In genomic region chr5:175842947-175843793, GRCh38 we compare ENCODE assay signal across 12 cellular contexts. TPM values are rescaled to one million over a fixed set of nuclear protein-coding genes. Genes with fewer than 3 reads are reported as not detected.
A peak's percentile ranks its signal among the peaks of the same experiment; 100 is the strongest.
DNase-seq lines count a peak whose midpoint lies in the region; TF ChIP-seq lines count a peak whose summit lies in the region.
"Had no signal": no experiment of that assay in that cellular context is flagged by ENCODE, and none has a peak within 500 bp of the region (broad histone marks: within the 10 kb centered on the region; RNA-seq: fewer than 3 reads in every experiment).

No MANE protein-coding gene starts in this region.

- no peak overlapping the region for H3K18ac ChIP-seq in mesendoderm (ENCODE audit: low read length)

- H3K9me3 Mint-ChIP-seq in brain: peaks cover 0 to 3% (median 0%) of the 10 kb centered on the region in 5 experiments
- H3K9me3 Mint-ChIP-seq in activated naive CD8-positive, alpha-beta T cell treated with anti-CD3 and anti-CD28 coated beads for 36 hours: no peaks in the 10 kb centered on the region
- H3K9me3 Mint-ChIP-seq: activated T-helper 1 cell treated with anti-CD3 and anti-CD28 coated beads, Interleukin-12 subunit alpha, Interleukin-12 subunit beta, Interleukin-2, Interleukin-4 antibody, amounts not matched to agents 30 ng/mL and 10 ng/mL and 1 ng/mL, durations not matched to agents 14 hours and 24 hours and 36 hours had no signal

- H3K4me1 Mint-ChIP-seq in brain: peaks cover 32% of the 10 kb centered on the region
- H3K4me1 Mint-ChIP-seq in activated naive CD8-positive, alpha-beta T cell treated with anti-CD3 and anti-CD28 coated beads for 36 hours: no peaks in the 10 kb centered on the region

- H2BK5ac ChIP-seq in mesendoderm (ENCODE audit: low read length): no peak overlapping the region

- peak overlapping the region in 3 of 5 experiments; percentile 47 to 69 (median 66) for H3K27ac Mint-ChIP-seq in brain
- H3K27ac Mint-ChIP-seq in activated naive CD8-positive, alpha-beta T cell treated with anti-CD3 and anti-CD28 coated beads for 36 hours: no peak overlapping the region
- H3K27ac Mint-ChIP-seq: activated T-helper 1 cell treated with anti-CD3 and anti-CD28 coated beads, Interleukin-12 subunit alpha, Interleukin-12 subunit beta, Interleukin-2, Interleukin-4 antibody, amounts not matched to agents 30 ng/mL and 10 ng/mL and 1 ng/mL, durations not matched to agents 14 hours and 24 hours and 36 hours; naive thymus-derived CD4-positive, alpha-beta T cell had no signal

- no peak overlapping the region for H2AK5ac ChIP-seq in mesendoderm (ENCODE audit: low read length)

- peaks cover 0 to 48% (median 33%) of the 10 kb centered on the region in 10 experiments; a peak in 12 of 20 replicates for H3K4me1 ChIP-seq in BLaER1 treated with 17β-estradiol and CSF1 and Interleukin-3, amounts not matched to agents 10 nM and 100 nM
- peaks cover 2% of the 10 kb centered on the region for H3K4me1 ChIP-seq in mesendoderm (ENCODE audit: control insufficient read depth, low read depth, low read length)
- H3K4me1 ChIP-seq in MM.1S (ENCODE audit: low read length): no peaks in the 10 kb centered on the region
- H3K4me1 ChIP-seq: esophagus muscularis mucosa had no signal

- H4K8ac ChIP-seq in mesendoderm (ENCODE audit: low read depth, low read length): no peak overlapping the region

- peak overlapping the region in 6 of 11 experiments; percentile 2 to 63 (median 30); a peak in 6 of 22 replicates for H3K4me2 ChIP-seq in BLaER1 treated with 17β-estradiol and CSF1 and Interleukin-3, amounts not matched to agents 10 nM and 100 nM
- H3K4me2 ChIP-seq in mesendoderm (ENCODE audit: low read length): no peak overlapping the region
- H3K4me2 ChIP-seq in MM.1S (ENCODE audit: low read depth, low read length): no peak overlapping the region

- no peak overlapping the region for H2AFZ ChIP-seq in MM.1S (ENCODE audit: low read length)

- H2BK120ac ChIP-seq in mesendoderm (ENCODE audit: low read depth, low read length): no peak overlapping the region

- H3K4me3 Mint-ChIP-seq in brain: no peak overlapping the region
- no peak overlapping the region for H3K4me3 Mint-ChIP-seq in activated naive CD8-positive, alpha-beta T cell treated with anti-CD3 and anti-CD28 coated beads for 36 hours
- H3K4me3 Mint-ChIP-seq: activated T-helper 1 cell treated with anti-CD3 and anti-CD28 coated beads, Interleukin-12 subunit alpha, Interleukin-12 subunit beta, Interleukin-2, Interleukin-4 antibody, amounts not matched to agents 30 ng/mL and 10 ng/mL and 1 ng/mL, durations not matched to agents 14 hours and 24 hours and 36 hours; naive thymus-derived CD4-positive, alpha-beta T cell had no signal

- H3K4ac ChIP-seq in mesendoderm (ENCODE audit: low read depth, low read length): no peak overlapping the region

- H3K4me3 ChIP-seq in BLaER1 treated with 17β-estradiol and CSF1 and Interleukin-3, amounts not matched to agents 10 nM and 100 nM: no peak overlapping the region
- H3K4me3 ChIP-seq in mesendoderm (ENCODE audit: low read length): no peak overlapping the region
- H3K4me3 ChIP-seq in MM.1S (ENCODE audit: low read length): no peak overlapping the region
- H3K4me3 ChIP-seq: esophagus muscularis mucosa had no signal

- H2BK15ac ChIP-seq in mesendoderm (replicated peaks; ENCODE audit: low read depth): no peak overlapping the region

- no peak for TF ChIP-seq CTCF in brain (conservative IDR thresholded peaks at IDR 0.05)
- no peak for TF ChIP-seq CTCF in MM.1S (IDR thresholded peaks at IDR 0.05; ENCODE audit: low read length)

- H3F3A ChIP-seq in MM.1S (ENCODE audit: insufficient read depth, low read length): no peaks in the 10 kb centered on the region

- no peak overlapping the region for H3K9ac ChIP-seq in BLaER1 treated with 17β-estradiol and CSF1 and Interleukin-3, amounts not matched to agents 10 nM and 100 nM
- peak overlapping the region; percentile 6 for H3K9ac ChIP-seq in mesendoderm (ENCODE audit: low read length)
- no peak overlapping the region for H3K9ac ChIP-seq in MM.1S (ENCODE audit: low read length)

- peaks cover 0 to 4% (median 0%) of the 10 kb centered on the region in 11 experiments; a peak in 4 of 22 replicates for H4K20me1 ChIP-seq in BLaER1 treated with 17β-estradiol and CSF1 and Interleukin-3, amounts not matched to agents 10 nM and 100 nM
- no peaks in the 10 kb centered on the region for H4K20me1 ChIP-seq in MM.1S (ENCODE audit: insufficient read depth, low read length)

- H3K36me3 Mint-ChIP-seq in brain: no peaks in the 10 kb centered on the region
- H3K36me3 Mint-ChIP-seq in activated naive CD8-positive, alpha-beta T cell treated with anti-CD3 and anti-CD28 coated beads for 36 hours: no peaks in the 10 kb centered on the region

- H3K9me3 ChIP-seq in BLaER1 treated with 17β-estradiol and CSF1 and Interleukin-3, amounts not matched to agents 10 nM and 100 nM (replicated peaks in 1 of 11): peaks cover 0 to 24% (median 12%) of the 10 kb centered on the region in 11 experiments; a peak in 13 of 22 replicates
- no peaks in the 10 kb centered on the region for H3K9me3 ChIP-seq in MM.1S (replicated peaks; ENCODE audit: insufficient read depth, low read length)

- H3K23ac ChIP-seq in mesendoderm (ENCODE audit: low read length): no peak overlapping the region

- H4K5ac ChIP-seq in mesendoderm (ENCODE audit: low read length): no peak overlapping the region

- DNase-seq in HuH-7.5 (ENCODE audit: low spot score): peak; percentile 29
- peak; percentile 72 for DNase-seq in mesendoderm
- no peak for DNase-seq in MM.1S
- DNase-seq in activated naive CD8-positive, alpha-beta T cell treated with anti-CD3 and anti-CD28 coated beads for 36 hours: no peak
- DNase-seq in activated T-cell treated with anti-CD3 and anti-CD28 coated beads for 4 hours: no peak
- DNase-seq in activated CD8-positive, alpha-beta memory T cell treated with anti-CD3 and anti-CD28 coated beads for 24 hours: no peak
- DNase-seq: naive thymus-derived CD4-positive, alpha-beta T cell; NCI-H1105 treated with DMSO at 0.1 percent for 48 hours had no signal

- H3K9me2 ChIP-seq in MM.1S (replicated peaks; ENCODE audit: insufficient read depth, low read length): no peaks in the 10 kb centered on the region

- peak overlapping the region; percentile 42 for H3K56ac ChIP-seq in mesendoderm (ENCODE audit: low read length)

- H3K27me3 Mint-ChIP-seq in brain: no peaks in the 10 kb centered on the region
- no peaks in the 10 kb centered on the region for H3K27me3 Mint-ChIP-seq in activated naive CD8-positive, alpha-beta T cell treated with anti-CD3 and anti-CD28 coated beads for 36 hours

- H3K79me2 ChIP-seq in mesendoderm (ENCODE audit: control insufficient read depth, insufficient read depth, low read length) (no peaks in the 10 kb centered on the region), MM.1S (ENCODE audit: low read length) (no peaks in the 10 kb centered on the region)

- no peak overlapping the region for H3K27ac ChIP-seq in BLaER1 treated with 17β-estradiol and CSF1 and Interleukin-3, amounts not matched to agents 10 nM and 100 nM
- H3K27ac ChIP-seq in mesendoderm (ENCODE audit: low read depth, low read length): no peak overlapping the region
- H3K27ac ChIP-seq in MM.1S (ENCODE audit: low read length): no peak overlapping the region
- H3K27ac ChIP-seq: esophagus muscularis mucosa had no signal

- H3K79me1 ChIP-seq in mesendoderm (ENCODE audit: low read length): no peaks in the 10 kb centered on the region

- no CpG with 5 or more reads among the region's 13 CpGs for WGBS in mesendoderm (ENCODE audit: extremely low coverage, insufficient coverage, low lambda C conversion rate)

- H3K36me3 ChIP-seq in BLaER1 treated with 17β-estradiol and CSF1 and Interleukin-3, amounts not matched to agents 10 nM and 100 nM: no peaks in the 10 kb centered on the region
- H3K36me3 ChIP-seq in mesendoderm (ENCODE audit: control insufficient read depth, insufficient read depth, low read length) (no peaks in the 10 kb centered on the region), MM.1S (replicated peaks; ENCODE audit: insufficient read depth, low read length) (no peaks in the 10 kb centered on the region)
- H3K36me3 ChIP-seq: esophagus muscularis mucosa had no signal

- no peaks in the 10 kb centered on the region for H3K27me3 ChIP-seq in BLaER1 treated with 17β-estradiol and CSF1 and Interleukin-3, amounts not matched to agents 10 nM and 100 nM
- H3K27me3 ChIP-seq in mesendoderm (ENCODE audit: insufficient read depth, low read length, poor library complexity): no peaks in the 10 kb centered on the region
- peaks cover 5% of the 10 kb centered on the region for H3K27me3 ChIP-seq in MM.1S (replicated peaks; ENCODE audit: insufficient read depth, low read length)

RNA-seq across cellular contexts. Expression of gene CPLX2, which starts 28.2 kb away (rescaled TPM):
- 172 TPM for polyA plus RNA-seq in brain (ENCODE audit: insufficient read depth, low read depth, low replicate concordance)
- polyA plus RNA-seq in mesendoderm (2013, experiment 1 of 2): 0.06 TPM
- 0.08 TPM for polyA plus RNA-seq in mesendoderm (2013, experiment 2 of 2)
- total RNA-seq in activated naive CD8-positive, alpha-beta T cell treated with anti-CD3 and anti-CD28 coated beads for 36 hours: not detected
- total RNA-seq: activated T-helper 1 cell treated with anti-CD3 and anti-CD28 coated beads, Interleukin-12 subunit alpha, Interleukin-12 subunit beta, Interleukin-2, Interleukin-4 antibody, amounts not matched to agents 30 ng/mL and 10 ng/mL and 1 ng/mL, durations not matched to agents 14 hours and 24 hours and 36 hours; naive thymus-derived CD4-positive, alpha-beta T cell had no signal
- polyA plus RNA-seq: naive thymus-derived CD4-positive, alpha-beta T cell had no signal

Comparison
In these comparisons a context has a peak if more than half of its experiments do, and no peak if none do; other contexts are left out.
1. H3K4me2 ChIP-seq: peak in BLaER1 treated with 17β-estradiol and CSF1 and Interleukin-3, amounts not matched to agents 10 nM and 100 nM (6 of 11); none in mesendoderm (single experiment) and MM.1S (single experiment).
2. DNase-seq: peak in HuH-7.5 (single experiment) and mesendoderm (single experiment); none in MM.1S (single experiment), activated naive CD8-positive, alpha-beta T cell treated with anti-CD3 and anti-CD28 coated beads for 36 hours (single experiment), activated T-cell treated with anti-CD3 and anti-CD28 coated beads for 4 hours (single experiment) and activated CD8-positive, alpha-beta memory T cell treated with anti-CD3 and anti-CD28 coated beads for 24 hours (single experiment).